1 cellular context compared by ENCODE assay signal in genomic region chr10:12332572-12333381, GRCh38.
TF ChIP-seq lines count a peak whose summit lies in the region.

No MANE protein-coding gene starts in this region.

TF ChIP-seq in liver, 16 proteins besides CTCF, POLR2A, EP300 and RAD21 (continued from another document):
- TF ChIP-seq ZBTB33 (IDR thresholded peaks at IDR 0.05) (no peak), HNF4A (conservative IDR thresholded peaks at IDR 0.05) (no peak), YY1 (IDR thresholded peaks at IDR 0.05) (no peak)
